Comparison of ENCODE assay signal across 1 cellular context in genomic region chr12:12010277-12011031, GRCh38.
TF ChIP-seq lines count a peak whose summit lies in the region.

No MANE protein-coding gene starts in this region.

TF ChIP-seq in GM12878, 131 proteins besides CTCF, POLR2A, EP300 and RAD21 (continued from another document and continues in another):
- TF ChIP-seq, protein P1, sequence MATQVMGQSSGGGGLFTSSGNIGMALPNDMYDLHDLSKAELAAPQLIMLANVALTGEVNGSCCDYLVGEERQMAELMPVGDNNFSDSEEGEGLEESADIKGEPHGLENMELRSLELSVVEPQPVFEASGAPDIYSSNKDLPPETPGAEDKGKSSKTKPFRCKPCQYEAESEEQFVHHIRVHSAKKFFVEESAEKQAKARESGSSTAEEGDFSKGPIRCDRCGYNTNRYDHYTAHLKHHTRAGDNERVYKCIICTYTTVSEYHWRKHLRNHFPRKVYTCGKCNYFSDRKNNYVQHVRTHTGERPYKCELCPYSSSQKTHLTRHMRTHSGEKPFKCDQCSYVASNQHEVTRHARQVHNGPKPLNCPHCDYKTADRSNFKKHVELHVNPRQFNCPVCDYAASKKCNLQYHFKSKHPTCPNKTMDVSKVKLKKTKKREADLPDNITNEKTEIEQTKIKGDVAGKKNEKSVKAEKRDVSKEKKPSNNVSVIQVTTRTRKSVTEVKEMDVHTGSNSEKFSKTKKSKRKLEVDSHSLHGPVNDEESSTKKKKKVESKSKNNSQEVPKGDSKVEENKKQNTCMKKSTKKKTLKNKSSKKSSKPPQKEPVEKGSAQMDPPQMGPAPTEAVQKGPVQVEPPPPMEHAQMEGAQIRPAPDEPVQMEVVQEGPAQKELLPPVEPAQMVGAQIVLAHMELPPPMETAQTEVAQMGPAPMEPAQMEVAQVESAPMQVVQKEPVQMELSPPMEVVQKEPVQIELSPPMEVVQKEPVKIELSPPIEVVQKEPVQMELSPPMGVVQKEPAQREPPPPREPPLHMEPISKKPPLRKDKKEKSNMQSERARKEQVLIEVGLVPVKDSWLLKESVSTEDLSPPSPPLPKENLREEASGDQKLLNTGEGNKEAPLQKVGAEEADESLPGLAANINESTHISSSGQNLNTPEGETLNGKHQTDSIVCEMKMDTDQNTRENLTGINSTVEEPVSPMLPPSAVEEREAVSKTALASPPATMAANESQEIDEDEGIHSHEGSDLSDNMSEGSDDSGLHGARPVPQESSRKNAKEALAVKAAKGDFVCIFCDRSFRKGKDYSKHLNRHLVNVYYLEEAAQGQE (IDR thresholded peaks at IDR 0.05; ENCODE audit: low read depth, low read length) = no peak
- no peak for TF ChIP-seq ZNF384 (IDR thresholded peaks at IDR 0.05; ENCODE audit: borderline replicate concordance, low read depth, low read length)
- no peak for TF ChIP-seq SREBF2 (IDR thresholded peaks at IDR 0.05; ENCODE audit: low read length)
- TF ChIP-seq POLR2AphosphoS2 (IDR thresholded peaks at IDR 0.05; ENCODE audit: low read depth, low read length) = 0 out of 2 replicates have a peak, but pooled peaks have one; percentile 3
- TF ChIP-seq ATF2 (IDR thresholded peaks at IDR 0.05; ENCODE audit: low read length) = peak; percentile 46
- TF ChIP-seq IRF5 (IDR thresholded peaks at IDR 0.05; ENCODE audit: borderline replicate concordance) = no peak; the same call in 1 of the 2 replicates
- TF ChIP-seq NR2F1 (conservative IDR thresholded peaks at IDR 0.05) = peak; percentile 88
- TF ChIP-seq ZNF622 (IDR thresholded peaks at IDR 0.05) = no peak
- peak; percentile 24; the same call in 1 of the 2 replicates for TF ChIP-seq NKRF (conservative IDR thresholded peaks at IDR 0.05)
- 0 out of 2 replicates have a peak, but pooled peaks have one; percentile 22 for TF ChIP-seq RFX5 (IDR thresholded peaks at IDR 0.05; ENCODE audit: low read depth, low read length)
- no peak for TF ChIP-seq SUPT20H (IDR thresholded peaks at IDR 0.05; ENCODE audit: borderline replicate concordance, control insufficient read depth, low read depth, low read length)
- TF ChIP-seq MTA3 (IDR thresholded peaks at IDR 0.05; ENCODE audit: borderline replicate concordance, low read length) = peak; percentile 87; the same call in 1 of the 2 replicates
- TF ChIP-seq CBX5 (IDR thresholded peaks at IDR 0.05; ENCODE audit: low read depth) = peak; percentile 31; the same call in 1 of the 2 replicates
- TF ChIP-seq SREBF1 (IDR thresholded peaks at IDR 0.05; ENCODE audit: low read length) = no peak
- no peak for TF ChIP-seq FOXK2 (IDR thresholded peaks at IDR 0.05)
- TF ChIP-seq NRF1 (conservative IDR thresholded peaks at IDR 0.05; ENCODE audit: low read depth, low read length) = no peak
- peak; percentile 92 for TF ChIP-seq IRF4 (IDR thresholded peaks at IDR 0.05; ENCODE audit: low read depth, low read length)
- peak; percentile 59 for TF ChIP-seq SMARCA5 (IDR thresholded peaks at IDR 0.05)
- TF ChIP-seq CBFB (IDR thresholded peaks at IDR 0.05; ENCODE audit: low read depth) = peak; percentile 95
- peak; percentile 67 for TF ChIP-seq USF1 (IDR thresholded peaks at IDR 0.05; ENCODE audit: borderline replicate concordance, extremely low read length, insufficient read depth, low read depth, low read length)
- TF ChIP-seq, protein P2, sequence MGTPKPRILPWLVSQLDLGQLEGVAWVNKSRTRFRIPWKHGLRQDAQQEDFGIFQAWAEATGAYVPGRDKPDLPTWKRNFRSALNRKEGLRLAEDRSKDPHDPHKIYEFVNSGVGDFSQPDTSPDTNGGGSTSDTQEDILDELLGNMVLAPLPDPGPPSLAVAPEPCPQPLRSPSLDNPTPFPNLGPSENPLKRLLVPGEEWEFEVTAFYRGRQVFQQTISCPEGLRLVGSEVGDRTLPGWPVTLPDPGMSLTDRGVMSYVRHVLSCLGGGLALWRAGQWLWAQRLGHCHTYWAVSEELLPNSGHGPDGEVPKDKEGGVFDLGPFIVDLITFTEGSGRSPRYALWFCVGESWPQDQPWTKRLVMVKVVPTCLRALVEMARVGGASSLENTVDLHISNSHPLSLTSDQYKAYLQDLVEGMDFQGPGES (IDR thresholded peaks at IDR 0.05) = no peak
- TF ChIP-seq IKZF1 (conservative IDR thresholded peaks at IDR 0.05) = peak; percentile 100
- no peak for TF ChIP-seq ZBTB40 (IDR thresholded peaks at IDR 0.05; ENCODE audit: borderline replicate concordance)
- peak; percentile 60; the same call in 1 of the 2 replicates for TF ChIP-seq MXI1 (IDR thresholded peaks at IDR 0.05; ENCODE audit: low read depth, low read length)
- no peak for TF ChIP-seq STAT1 (conservative IDR thresholded peaks at IDR 0.05)
- TF ChIP-seq TCF3 (IDR thresholded peaks at IDR 0.05; ENCODE audit: borderline replicate concordance, insufficient read depth, low read depth, low read length) = peak; percentile 81; the same call in 1 of the 2 replicates
- peak; percentile 91 for TF ChIP-seq NFIC (IDR thresholded peaks at IDR 0.05; ENCODE audit: low read depth, low read length)
- TF ChIP-seq MAX (IDR thresholded peaks at IDR 0.05; ENCODE audit: low read depth, low read length) = peak; percentile 93
- TF ChIP-seq NR2C1 (IDR thresholded peaks at IDR 0.05) = no peak
- TF ChIP-seq GABPA (IDR thresholded peaks at IDR 0.05; ENCODE audit: low read depth) = no peak
- no peak for TF ChIP-seq EZH2 (IDR thresholded peaks at IDR 0.05; ENCODE audit: borderline replicate concordance, control insufficient read depth, low read depth, low read length)
- peak; percentile 64 for TF ChIP-seq MEF2B (IDR thresholded peaks at IDR 0.05; ENCODE audit: partially characterized antibody, poor library complexity, severe bottlenecking)
- peak; percentile 98 for TF ChIP-seq DPF2 (IDR thresholded peaks at IDR 0.05)
- peak; percentile 88 for TF ChIP-seq RAD51 (IDR thresholded peaks at IDR 0.05)
- TF ChIP-seq HDAC6 (IDR thresholded peaks at IDR 0.05; ENCODE audit: unreplicated experiment) = no peak
- no peak for TF ChIP-seq NFYA (IDR thresholded peaks at IDR 0.05; ENCODE audit: borderline replicate concordance, low read depth, low read length)
- no peak for TF ChIP-seq CBX3 (IDR thresholded peaks at IDR 0.05; ENCODE audit: borderline replicate concordance, low read depth)
- no peak for TF ChIP-seq ZSCAN29 (IDR thresholded peaks at IDR 0.05)
- TF ChIP-seq PML (IDR thresholded peaks at IDR 0.05; ENCODE audit: low read length) = no peak
- no peak for TF ChIP-seq MEF2A (IDR thresholded peaks at IDR 0.05; ENCODE audit: insufficient read depth, low read depth, low read length)
- no peak for TF ChIP-seq NR2C2 (IDR thresholded peaks at IDR 0.05; ENCODE audit: borderline replicate concordance, control insufficient read depth, insufficient read length, low read depth)
- peak; percentile 98 for TF ChIP-seq RUNX3 (IDR thresholded peaks at IDR 0.05; ENCODE audit: low read length)
- TF ChIP-seq NBN (IDR thresholded peaks at IDR 0.05) = peak; percentile 87
- peak; percentile 94 for TF ChIP-seq GATAD2B (conservative IDR thresholded peaks at IDR 0.05; ENCODE audit: low read depth)
- peak; percentile 85; a peak in 3 of 4 replicates for TF ChIP-seq BHLHE40 (IDR thresholded peaks at IDR 0.05; ENCODE audit: borderline replicate concordance in 1 of 2, low read depth in 2 of 2, low read length in 1 of 2)
- TF ChIP-seq BCL3 (IDR thresholded peaks at IDR 0.05; ENCODE audit: borderline replicate concordance, insufficient read depth, low read depth, low read length, poor library complexity, severe bottlenecking) = peak; percentile 72
- no peak for TF ChIP-seq HCFC1 (IDR thresholded peaks at IDR 0.05; ENCODE audit: low read length)
- peak in 1 of 2 experiments; percentile 94; a peak in 2 of 4 replicates for TF ChIP-seq ETV6 (conservative IDR thresholded peaks at IDR 0.05 in 1 of 2, IDR thresholded peaks at IDR 0.05 in 1 of 2; ENCODE audit: borderline replicate concordance in 1 of 2, low read depth in 1 of 2)
- peak; percentile 61; the same call in 1 of the 2 replicates for TF ChIP-seq ZBED1 (IDR thresholded peaks at IDR 0.05; ENCODE audit: borderline replicate concordance)
- peak; percentile 71; the same call in 1 of the 2 replicates for TF ChIP-seq POLR2AphosphoS5 (IDR thresholded peaks at IDR 0.05; ENCODE audit: low read length)
- TF ChIP-seq, protein P3, sequence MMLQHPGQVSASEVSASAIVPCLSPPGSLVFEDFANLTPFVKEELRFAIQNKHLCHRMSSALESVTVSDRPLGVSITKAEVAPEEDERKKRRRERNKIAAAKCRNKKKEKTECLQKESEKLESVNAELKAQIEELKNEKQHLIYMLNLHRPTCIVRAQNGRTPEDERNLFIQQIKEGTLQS (IDR thresholded peaks at IDR 0.05; ENCODE audit: borderline replicate concordance, extremely low read depth, low read depth, low read length) = no peak
- TF ChIP-seq MTA2 (IDR thresholded peaks at IDR 0.05; ENCODE audit: low read depth) = peak; percentile 99
- peak; percentile 95 for TF ChIP-seq POU2F2 (IDR thresholded peaks at IDR 0.05; ENCODE audit: borderline replicate concordance, low read depth, low read length)
